ENCODE assay signal across 10 cellular contexts in the genomic region with DNA sequence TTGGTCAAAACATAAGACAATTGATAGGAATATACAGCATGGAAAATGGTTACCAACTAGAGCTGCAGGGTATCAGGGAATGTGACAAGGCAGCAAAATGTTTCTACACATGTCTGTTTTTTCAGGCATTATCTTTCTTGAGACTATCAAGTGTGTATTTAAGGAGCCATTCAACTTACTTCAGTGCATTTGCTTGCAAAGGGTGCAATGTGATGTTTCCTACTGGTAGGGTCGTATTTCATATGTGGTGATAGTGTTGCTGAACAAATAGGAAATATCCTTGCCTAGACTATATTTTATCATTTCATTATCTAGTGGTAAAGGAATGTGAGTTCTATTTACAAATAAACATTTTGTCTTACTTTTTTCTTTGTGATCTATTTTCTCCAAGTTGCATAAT.
DNase-seq lines count a peak whose midpoint lies in the region; ATAC-seq and TF ChIP-seq lines count a peak whose summit lies in the region.
"Had no signal": no experiment of that assay in that cellular context is flagged by ENCODE, and none has a peak within 500 bp of the region (broad histone marks: within the 10 kb centered on the region; RNA-seq: fewer than 3 reads in every experiment).

No MANE protein-coding gene starts in this region.

- peaks cover 9% of the 10 kb centered on the region for H3K36me3 ChIP-seq in neutrophil
- H3K36me3 ChIP-seq: MG63 had no signal

- H3K4me1 ChIP-seq in neutrophil (ENCODE audit: control insufficient read depth in 1 of 2, insufficient read depth in 1 of 2, low read depth in 1 of 2, low read length in 1 of 2) = peaks cover 99% of the 10 kb centered on the region in 2 experiments

- peak overlapping the region; percentile 37 to 45 for H3K4me3 ChIP-seq in neutrophil (ENCODE audit: low read depth in 1 of 2, low read length in 1 of 2)
- H3K4me3 ChIP-seq: lung had no signal

- peak overlapping the region; percentile 97 for H3K27ac ChIP-seq in neutrophil

- H3K27me3 ChIP-seq in neutrophil = no peaks in the 10 kb centered on the region
- H3K27me3 ChIP-seq: MG63 had no signal

- no peak for TF ChIP-seq CTCF in neutrophil (IDR thresholded peaks at IDR 0.05)

- DNase-seq in NCI-H1417 (lab: John Stamatoyannopoulos, UW) = peak in 2 of 3 experiments; percentile 25 to 51
- DNase-seq in NCI-H1417 treated with DMSO at 0.1 percent for 48 hours (lab: John Stamatoyannopoulos, UW) = no peak
- peak; percentile 22 for DNase-seq in NOMO-1 treated with DMSO at 0.1 percent for 48 hours (lab: John Stamatoyannopoulos, UW; ENCODE audit: unreplicated experiment)
- DNase-seq in amniotic epithelial cell (ENCODE audit: low read depth) = peak; percentile 65
- no peak for DNase-seq in stimulated activated CD4-positive, alpha-beta T cell treated with anti-CD3 and anti-CD28 coated beads, Interleukin-12 subunit alpha, Interleukin-12 subunit beta, amount 100 ng/mL, for 4 hours
- DNase-seq in COR-L47 (lab: John Stamatoyannopoulos, UW) = no peak

- no peaks in the 10 kb centered on the region for H3K9me3 ChIP-seq in neutrophil
- H3K9me3 ChIP-seq: MG63 had no signal

- no peak for ATAC-seq in HG03354 (IDR thresholded peaks at IDR 0.05; ENCODE audit: poor library complexity, severe bottlenecking, unreplicated experiment)

Comparison
In these comparisons a context has a peak if more than half of its experiments do, and no peak if none do; other contexts are left out.
1. DNase-seq: peak in NCI-H1417 (2 of 3), NOMO-1 treated with DMSO at 0.1 percent for 48 hours (single experiment) and amniotic epithelial cell (single experiment); none in NCI-H1417 treated with DMSO at 0.1 percent for 48 hours (single experiment), stimulated activated CD4-positive, alpha-beta T cell treated with anti-CD3 and anti-CD28 coated beads, Interleukin-12 subunit alpha, Interleukin-12 subunit beta, amount 100 ng/mL, for 4 hours (single experiment) and COR-L47 (single experiment).